In the genomic region with DNA sequence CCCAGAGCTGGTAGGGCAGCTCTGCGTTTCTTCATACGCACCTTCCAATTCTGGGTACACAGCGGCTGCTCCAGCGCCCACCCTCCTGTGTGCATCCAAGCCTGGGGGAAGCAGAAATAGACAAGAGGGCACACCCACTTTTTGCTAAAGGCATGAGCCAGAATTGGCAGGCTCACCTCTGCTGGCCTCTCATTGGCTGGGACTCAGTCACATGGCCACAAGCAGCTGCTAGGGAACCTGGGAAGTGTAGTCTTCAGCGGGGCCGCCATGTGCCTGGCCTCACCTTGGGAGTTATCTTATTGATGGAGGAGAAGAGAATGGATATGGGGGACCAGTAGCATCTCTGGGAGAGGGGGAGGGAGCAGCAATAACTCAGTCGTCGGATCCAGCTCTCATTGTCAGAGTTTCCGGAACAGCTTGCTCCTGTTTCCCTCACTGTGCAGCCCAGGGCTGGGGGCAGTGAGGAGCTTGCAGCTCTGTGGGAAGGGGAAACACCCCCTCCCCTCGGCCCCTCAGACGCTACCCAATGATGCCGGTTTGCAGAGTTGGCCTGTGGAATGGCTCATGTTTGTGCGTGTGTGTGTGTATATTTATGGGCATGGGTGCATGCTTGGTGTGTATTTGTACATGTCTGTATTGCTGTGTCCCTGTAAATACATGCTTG, we compare ENCODE assay signal across 8 cellular contexts. TPM values are rescaled to one million over a fixed set of nuclear protein-coding genes. Genes with fewer than 3 reads are reported as not detected.
DNase-seq lines count a peak whose midpoint lies in the region; ATAC-seq and TF ChIP-seq lines count a peak whose summit lies in the region.

No MANE protein-coding gene starts in this region.

- H3K4me3 ChIP-seq in Caco-2 (ENCODE audit: low read depth, low read length) (no peak overlapping the region), H7 (ENCODE audit: insufficient read depth, low read depth, low read length) (no peak overlapping the region), right cardiac atrium (ENCODE audit: low read length) (no peak overlapping the region), skeletal muscle tissue (ENCODE audit: low read length in 3 of 3) (peak overlapping the region in 2 of 3 donors; percentile 7 to 52), smooth muscle cell (no peak overlapping the region)

- peak; percentile 75 to 84 for DNase-seq in Caco-2
- DNase-seq in H7: peak; percentile 97
- peak; percentile 79 for DNase-seq in NCI-H1436 (lab: John Stamatoyannopoulos, UW)
- DNase-seq in T-helper 1 cell: peak; percentile 51 to 80 (median 66)
- peak; percentile 78 for DNase-seq in activated naive CD8-positive, alpha-beta T cell treated with anti-CD3 and anti-CD28 coated beads, Interleukin-2, amount 50 U/mL, for 24 hours
- DNase-seq in right cardiac atrium: peak; percentile 81 to 92 (median 89)
- no peak for DNase-seq in smooth muscle cell (lab: John Stamatoyannopoulos, UW; ENCODE audit: unreplicated experiment)

- peaks cover 16% of the 10 kb centered on the region for H3K4me1 ChIP-seq in Caco-2
- H3K4me1 ChIP-seq in right cardiac atrium (ENCODE audit: control insufficient read depth, insufficient read depth, low read length): no peaks in the 10 kb centered on the region
- peaks cover 0 to 17% (median 4%) of the 10 kb centered on the region in 3 donors for H3K4me1 ChIP-seq in skeletal muscle tissue (ENCODE audit: control insufficient read depth in 3 of 3, insufficient read depth in 3 of 3, low read length in 3 of 3)
- no peaks in the 10 kb centered on the region for H3K4me1 ChIP-seq in smooth muscle cell (ENCODE audit: low read depth)

- peaks cover 17% of the 10 kb centered on the region for H3K4me1 Mint-ChIP-seq in Caco-2 (ENCODE audit: low read depth, unreplicated experiment)
- H3K4me1 Mint-ChIP-seq in activated naive CD8-positive, alpha-beta T cell treated with anti-CD3 and anti-CD28 coated beads, Interleukin-2, amount 50 U/mL, for 24 hours: peaks cover 15% of the 10 kb centered on the region

- H3F3A ChIP-seq in smooth muscle cell (ENCODE audit: low read depth): peaks cover 12% of the 10 kb centered on the region

- H3K9ac ChIP-seq in skeletal muscle tissue (ENCODE audit: low read depth in 1 of 3, low read length in 3 of 3) (no peak overlapping the region), smooth muscle cell (ENCODE audit: low read depth) (no peak overlapping the region)

- H3K27ac ChIP-seq in right cardiac atrium (ENCODE audit: low read length) (no peak overlapping the region), skeletal muscle tissue (ENCODE audit: low read depth, low read length) (no peak overlapping the region), smooth muscle cell (ENCODE audit: low read depth) (no peak overlapping the region)

- intact Hi-C loops in Caco-2 (cut with micrococcal nuclease; ENCODE audit: unreplicated experiment): loop anchor here (1.0 to 5.0 kb wide), 4 partner anchors 12 to 42 kb away; partner anchors contain the start of genes MIEF1 and RPS19BP1
- intact Hi-C loops in right cardiac atrium (cut with DNase I): loop anchor here in 1 of 4 donors (5.0 kb wide), 1 partner anchor 37 kb away; no protein-coding TSS in a partner anchor

- no peaks in the 10 kb centered on the region for H3K9me3 ChIP-seq in Caco-2
- H3K9me3 ChIP-seq in right cardiac atrium (ENCODE audit: control insufficient read depth, low read length): no peaks in the 10 kb centered on the region
- no peaks in the 10 kb centered on the region for H3K9me3 ChIP-seq in skeletal muscle tissue (ENCODE audit: control insufficient read depth in 3 of 3, low read length in 3 of 3)
- H3K9me3 ChIP-seq in smooth muscle cell (replicated peaks; ENCODE audit: low read depth): no peaks in the 10 kb centered on the region

- TF ChIP-seq CTCF in Caco-2 (IDR thresholded peaks at IDR 0.05; ENCODE audit: insufficient read depth in 1 of 2, low read depth in 1 of 2, low read length in 1 of 2, severe bottlenecking in 1 of 2, unreplicated experiment in 1 of 2) (no peak), smooth muscle cell (IDR thresholded peaks at IDR 0.05; ENCODE audit: borderline replicate concordance, insufficient read depth, poor library complexity, severe bottlenecking) (no peak)

- H3K9me3 Mint-ChIP-seq in Caco-2 (ENCODE audit: unreplicated experiment): no peaks in the 10 kb centered on the region
- H3K9me3 Mint-ChIP-seq in activated naive CD8-positive, alpha-beta T cell treated with anti-CD3 and anti-CD28 coated beads, Interleukin-2, amount 50 U/mL, for 24 hours: no peaks in the 10 kb centered on the region

- H3K27me3 Mint-ChIP-seq in Caco-2 (ENCODE audit: insufficient read depth, unreplicated experiment): no peaks in the 10 kb centered on the region
- no peaks in the 10 kb centered on the region for H3K27me3 Mint-ChIP-seq in activated naive CD8-positive, alpha-beta T cell treated with anti-CD3 and anti-CD28 coated beads, Interleukin-2, amount 50 U/mL, for 24 hours

- peaks cover 17% of the 10 kb centered on the region for H3K36me3 Mint-ChIP-seq in Caco-2 (ENCODE audit: insufficient read depth, unreplicated experiment)
- H3K36me3 Mint-ChIP-seq in activated naive CD8-positive, alpha-beta T cell treated with anti-CD3 and anti-CD28 coated beads, Interleukin-2, amount 50 U/mL, for 24 hours (ENCODE audit: low read depth): no peaks in the 10 kb centered on the region

- H2AFZ ChIP-seq in smooth muscle cell (ENCODE audit: low read depth): no peak overlapping the region

- no peaks in the 10 kb centered on the region for H3K27me3 ChIP-seq in Caco-2 (replicated peaks; ENCODE audit: control insufficient read depth, insufficient read depth, low read length)
- H3K27me3 ChIP-seq in H7 (ENCODE audit: control insufficient read depth, insufficient read depth, low read length): no peaks in the 10 kb centered on the region
- no peaks in the 10 kb centered on the region for H3K27me3 ChIP-seq in right cardiac atrium (ENCODE audit: control insufficient read depth, insufficient read depth)
- H3K27me3 ChIP-seq in skeletal muscle tissue (ENCODE audit: control insufficient read depth in 3 of 3, insufficient read depth in 3 of 3, low read length in 3 of 3): no peaks in the 10 kb centered on the region
- no peaks in the 10 kb centered on the region for H3K27me3 ChIP-seq in smooth muscle cell (ENCODE audit: low read depth)

- H3K4me3 Mint-ChIP-seq in Caco-2 (ENCODE audit: unreplicated experiment): no peak overlapping the region
- peak overlapping the region; percentile 61 for H3K4me3 Mint-ChIP-seq in activated naive CD8-positive, alpha-beta T cell treated with anti-CD3 and anti-CD28 coated beads, Interleukin-2, amount 50 U/mL, for 24 hours

- CTCF ChIA-PET in Caco-2 (lab: Charles Lee): interaction anchor here (0.6 to 2.2 kb wide), 5 partner anchors 12 to 332 kb away, joined by 3 to 8 read pairs (median 5); partner anchors contain the start of gene MIEF1

- no peaks in the 10 kb centered on the region for H3K79me2 ChIP-seq in smooth muscle cell (ENCODE audit: low read depth)

- H3K27ac Mint-ChIP-seq in Caco-2 (ENCODE audit: unreplicated experiment): no peak overlapping the region
- H3K27ac Mint-ChIP-seq in activated naive CD8-positive, alpha-beta T cell treated with anti-CD3 and anti-CD28 coated beads, Interleukin-2, amount 50 U/mL, for 24 hours: peak overlapping the region; percentile 82

- no TSS peak for BruUV-seq in Caco-2 (replicated peaks; lab: Mats Ljungman, UMichigan)

- 47% methylated on average over 13 of the region's 13 CpGs for WGBS in right cardiac atrium
- 58% methylated on average over 13 of the region's 13 CpGs for WGBS in smooth muscle cell (ENCODE audit: low lambda C conversion rate)

- no peak overlapping the region for H3K4me2 ChIP-seq in smooth muscle cell

- POLR2A ChIA-PET in Caco-2 (lab: Charles Lee): interaction anchor here (0.8 to 1.4 kb wide), 3 partner anchors 16 to 39 kb away, joined by 3 to 7 read pairs (median 4); partner anchors contain the start of gene ATF4

- H3K36me3 ChIP-seq in Caco-2 (ENCODE audit: control insufficient read depth, insufficient read depth, low read length) (no peaks in the 10 kb centered on the region), H7 (replicated peaks; ENCODE audit: control insufficient read depth, insufficient read depth, low read length) (no peaks in the 10 kb centered on the region), skeletal muscle tissue (ENCODE audit: control insufficient read depth in 3 of 3, insufficient read depth in 3 of 3, low read length in 3 of 3) (peaks cover 0 to 1% (median 0%) of the 10 kb centered on the region in 3 donors), smooth muscle cell (ENCODE audit: low read depth) (no peaks in the 10 kb centered on the region)

- peaks cover 27% of the 10 kb centered on the region for H4K20me1 ChIP-seq in smooth muscle cell (ENCODE audit: low read depth)

- peak; percentile 99 for ATAC-seq in activated naive CD8-positive, alpha-beta T cell treated with anti-CD3 and anti-CD28 coated beads, Interleukin-2, amount 50 U/mL, for 24 hours
- ATAC-seq in right cardiac atrium: peak; percentile 86 to 91

RNA-seq across cellular contexts. Expression of gene MIEF1, which starts 11.8 kb away (rescaled TPM):
- total RNA-seq in Caco-2 (2022): 47.4 and 49.4 TPM in 2 replicates
- 26.4 and 28.3 TPM in 2 replicates for total RNA-seq in H7 (2014; rRNA removed; shearing (Covaris generic))
- 10 to 100 TPM; 16.3 to 22.2 (median 18.7) TPM for total RNA-seq in right cardiac atrium
- polyA plus RNA-seq in right cardiac atrium: 9.0 TPM
- total RNA-seq in skeletal muscle tissue: 10.4 TPM
- total RNA-seq in smooth muscle cell: 11.1 and 17.8 TPM in 2 replicates
- polyA plus RNA-seq in smooth muscle cell: 11.3 and 14.5 TPM in 2 replicates

RNA-seq across cellular contexts. Expression of gene ATF4, which starts 30.1 kb away (rescaled TPM):
- total RNA-seq in Caco-2 (2022) (610 and 647 TPM in 2 replicates), right cardiac atrium (100 to 1,000 TPM; 156 to 254 (median 177) TPM), skeletal muscle tissue (136 TPM), smooth muscle cell (421 and 443 TPM in 2 replicates)
- total RNA-seq in H7 (2014; rRNA removed; shearing (Covaris generic)): 466 and 503 TPM in 2 replicates
- polyA plus RNA-seq in right cardiac atrium (244 TPM), smooth muscle cell (288 and 339 TPM in 2 replicates)

RNA-seq across cellular contexts. Expression of gene MGAT3, which starts 33.5 kb away (rescaled TPM):
- total RNA-seq in Caco-2 (2022) (15.5 and 16.6 TPM in 2 replicates), right cardiac atrium (10 to 100 TPM in 1 of 4 donors, 1 to 10 TPM in 3; 7.3 to 11.6 (median 9.6) TPM), skeletal muscle tissue (2.1 TPM), smooth muscle cell (7.8 and 9.4 TPM in 2 replicates)
- 5.0 and 6.5 TPM in 2 replicates for total RNA-seq in H7 (2014; rRNA removed; shearing (Covaris generic))
- polyA plus RNA-seq in right cardiac atrium (8.7 TPM), smooth muscle cell (3.9 and 4.4 TPM in 2 replicates)

RNA-seq across cellular contexts. Expression of gene RPS19BP1, which starts 42.3 kb away (rescaled TPM):
- total RNA-seq in Caco-2 (2022): 85.8 and 88.0 TPM in 2 replicates
- total RNA-seq in H7 (2014; rRNA removed; shearing (Covaris generic)): 154 and 210 TPM in 2 replicates
- 10 to 100 TPM; 55.1 to 75.5 (median 61.8) TPM for total RNA-seq in right cardiac atrium
- 155 TPM for polyA plus RNA-seq in right cardiac atrium
- 27.7 TPM for total RNA-seq in skeletal muscle tissue
- 42.8 and 71.6 TPM in 2 replicates for total RNA-seq in smooth muscle cell
- 97.1 and 115 TPM in 2 replicates for polyA plus RNA-seq in smooth muscle cell

Comparison
In these comparisons a context has a peak if more than half of its experiments do, and no peak if none do; other contexts are left out.
1. H3K4me3 ChIP-seq: peak in skeletal muscle tissue (2 of 3); none in Caco-2 (single experiment), H7 (single experiment), right cardiac atrium (single experiment) and smooth muscle cell (single experiment).